In the genomic region with DNA sequence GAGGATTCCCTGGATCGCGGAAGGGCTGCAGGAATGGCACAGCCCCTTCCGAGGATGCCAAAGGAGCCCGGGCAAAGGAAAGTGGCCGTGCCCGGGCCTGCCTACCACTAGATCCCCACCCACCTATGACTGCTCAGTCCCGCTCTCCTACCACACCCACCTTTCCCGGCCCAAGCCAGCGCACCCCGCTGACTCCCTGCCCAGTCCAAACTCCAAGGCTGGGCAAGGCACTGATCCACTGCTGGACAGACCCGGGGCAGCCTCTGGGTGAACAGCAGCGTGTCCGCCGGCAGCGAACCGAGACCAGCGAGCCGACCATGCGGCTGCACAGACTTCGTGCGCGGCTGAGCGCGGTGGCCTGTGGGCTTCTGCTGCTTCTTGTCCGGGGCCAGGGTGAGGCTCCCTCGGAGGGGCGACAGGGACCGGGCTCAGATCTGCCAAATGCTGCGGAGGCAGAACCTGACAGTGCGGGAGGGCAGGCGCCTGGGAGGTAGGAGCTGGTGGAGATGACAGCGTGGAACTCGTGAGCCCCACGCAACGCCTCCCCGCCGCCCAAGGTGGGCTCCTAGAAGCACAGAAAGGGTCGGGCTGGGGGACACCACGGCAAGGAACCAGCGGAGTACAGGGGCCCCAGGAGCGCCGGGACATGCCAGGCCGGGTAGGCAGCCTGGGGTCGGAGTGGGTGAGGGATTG, we compare ENCODE assay signal across 8 cellular contexts. TPM values are rescaled to one million over a fixed set of nuclear protein-coding genes. Genes with fewer than 3 reads are reported as not detected.
DNase-seq lines count a peak whose midpoint lies in the region; ATAC-seq and TF ChIP-seq lines count a peak whose summit lies in the region.

A gene with protein sequence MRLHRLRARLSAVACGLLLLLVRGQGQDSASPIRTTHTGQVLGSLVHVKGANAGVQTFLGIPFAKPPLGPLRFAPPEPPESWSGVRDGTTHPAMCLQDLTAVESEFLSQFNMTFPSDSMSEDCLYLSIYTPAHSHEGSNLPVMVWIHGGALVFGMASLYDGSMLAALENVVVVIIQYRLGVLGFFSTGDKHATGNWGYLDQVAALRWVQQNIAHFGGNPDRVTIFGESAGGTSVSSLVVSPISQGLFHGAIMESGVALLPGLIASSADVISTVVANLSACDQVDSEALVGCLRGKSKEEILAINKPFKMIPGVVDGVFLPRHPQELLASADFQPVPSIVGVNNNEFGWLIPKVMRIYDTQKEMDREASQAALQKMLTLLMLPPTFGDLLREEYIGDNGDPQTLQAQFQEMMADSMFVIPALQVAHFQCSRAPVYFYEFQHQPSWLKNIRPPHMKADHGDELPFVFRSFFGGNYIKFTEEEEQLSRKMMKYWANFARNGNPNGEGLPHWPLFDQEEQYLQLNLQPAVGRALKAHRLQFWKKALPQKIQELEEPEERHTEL (plus strand): TSS at position 198 of the 693 bp plus-strand sequence. CDS start 120 bp downstream, at position 318.

- no peak for ATAC-seq in HG03457 (IDR thresholded peaks at IDR 0.05; ENCODE audit: unreplicated experiment)

- H3K4me1 ChIP-seq in HUES64 (ENCODE audit: insufficient read depth, low read length), result peaks cover 4% of the 10 kb centered on the region; the same call in 1 of the 2 replicates
- peaks cover 0 to 38% (median 33%) of the 10 kb centered on the region in 4 donors for H3K4me1 ChIP-seq in sigmoid colon

- 62% methylated on average over 44 of the region's 44 CpGs for WGBS in HUES64
- 8 to 48% methylated on average over 44 of the region's 44 CpGs for WGBS in sigmoid colon, 2 donors

- H3K36me3 ChIP-seq in HUES64 (ENCODE audit: insufficient read depth, low read length) (peaks cover 6% of the 10 kb centered on the region; the same call in 1 of the 2 replicates), sigmoid colon (peaks cover 8 to 47% (median 17%) of the 10 kb centered on the region in 4 donors)

- H3K9ac ChIP-seq in HUES64 (ENCODE audit: low read depth, low read length), result peak within 1 kb of the TSS; percentile 75

- intact Hi-C loops in sigmoid colon (cut with DNase I), result no loop called here

- in situ Hi-C loops in astrocyte of the spinal cord (cut with HindIII; ENCODE audit: low sequenced_read_pairs), result no loop called here

- TF ChIP-seq POLR2A in sigmoid colon (IDR thresholded peaks at IDR 0.05), result peak in 1 of 2 donors; percentile 71

- TF ChIP-seq CTCF in AG10803 (conservative IDR thresholded peaks at IDR 0.05; ENCODE audit: low read length), result no peak
- no peak for TF ChIP-seq CTCF in astrocyte of the spinal cord (IDR thresholded peaks at IDR 0.05; ENCODE audit: low read depth, low read length)
- no peak for TF ChIP-seq CTCF in sigmoid colon (IDR thresholded peaks at IDR 0.05)

- H3K27me3 ChIP-seq in HUES64 (ENCODE audit: insufficient read depth, low read length) (peaks cover 13% of the 10 kb centered on the region), sigmoid colon (no peaks in the 10 kb centered on the region)

- no peaks in the 10 kb centered on the region for H3K9me3 ChIP-seq in HUES64 (ENCODE audit: insufficient read depth, low read depth, low read length)
- no peaks in the 10 kb centered on the region for H3K9me3 ChIP-seq in sigmoid colon

- TF ChIP-seq EP300 in sigmoid colon (IDR thresholded peaks at IDR 0.05), result no peak

- H3K4me3 ChIP-seq in AG10803 (ENCODE audit: low read length) (peak within 1 kb of the TSS; percentile 99), HUES64 (ENCODE audit: low read length) (peak within 1 kb of the TSS; percentile 86), astrocyte of the spinal cord (ENCODE audit: low read depth, low read length) (peak within 1 kb of the TSS; percentile 97), iPS-11a (ENCODE audit: low read depth, low read length) (peak within 1 kb of the TSS; percentile 92), sigmoid colon (peak within 1 kb of the TSS; percentile 72 to 96 (median 87))

- no peak within 1 kb of the TSS for H3K27ac ChIP-seq in HUES64 (ENCODE audit: low read depth, low read length)
- peak within 1 kb of the TSS; percentile 90 to 96 (median 94) for H3K27ac ChIP-seq in sigmoid colon

- peak; percentile 53 for DNase-seq in AG10803 (ENCODE audit: low read depth)
- DNase-seq in astrocyte of the spinal cord (ENCODE audit: low read depth, low spot score), result peak; percentile 34
- no peak for DNase-seq in sigmoid colon
- no peak for DNase-seq in MV-4-11 (lab: John Stamatoyannopoulos, UW)
- no peak for DNase-seq in NCI-H1105 (lab: John Stamatoyannopoulos, UW)

RNA-seq across cellular contexts. Expression of the gene that starts here (rescaled TPM):
- polyA plus RNA-seq in HUES64 (2013, experiment 1 of 2), result 11.7 TPM
- 13.0 TPM for polyA plus RNA-seq in HUES64 (2013, experiment 2 of 2)
- total RNA-seq in sigmoid colon, result 10 to 100 TPM; 21.8 to 25.5 (median 23.0) TPM
- 100 to 1,000 TPM in 1 of 3 donors, 10 to 100 TPM in 2; 53.4 to 163 (median 67.9) TPM for polyA plus RNA-seq in sigmoid colon

Comparison
In these comparisons a context has a peak if more than half of its experiments do, and no peak if none do; other contexts are left out.
1. DNase-seq: peak in AG10803 (single experiment) and astrocyte of the spinal cord (single experiment); none in sigmoid colon (single experiment), MV-4-11 (single experiment) and NCI-H1105 (single experiment).
2. Peak in every context shown above with its lines, with median percentiles within 50 percentile points of each other: H3K4me3 ChIP-seq.